Comparison of ENCODE assay signal across 22 cellular contexts in the genomic region with DNA sequence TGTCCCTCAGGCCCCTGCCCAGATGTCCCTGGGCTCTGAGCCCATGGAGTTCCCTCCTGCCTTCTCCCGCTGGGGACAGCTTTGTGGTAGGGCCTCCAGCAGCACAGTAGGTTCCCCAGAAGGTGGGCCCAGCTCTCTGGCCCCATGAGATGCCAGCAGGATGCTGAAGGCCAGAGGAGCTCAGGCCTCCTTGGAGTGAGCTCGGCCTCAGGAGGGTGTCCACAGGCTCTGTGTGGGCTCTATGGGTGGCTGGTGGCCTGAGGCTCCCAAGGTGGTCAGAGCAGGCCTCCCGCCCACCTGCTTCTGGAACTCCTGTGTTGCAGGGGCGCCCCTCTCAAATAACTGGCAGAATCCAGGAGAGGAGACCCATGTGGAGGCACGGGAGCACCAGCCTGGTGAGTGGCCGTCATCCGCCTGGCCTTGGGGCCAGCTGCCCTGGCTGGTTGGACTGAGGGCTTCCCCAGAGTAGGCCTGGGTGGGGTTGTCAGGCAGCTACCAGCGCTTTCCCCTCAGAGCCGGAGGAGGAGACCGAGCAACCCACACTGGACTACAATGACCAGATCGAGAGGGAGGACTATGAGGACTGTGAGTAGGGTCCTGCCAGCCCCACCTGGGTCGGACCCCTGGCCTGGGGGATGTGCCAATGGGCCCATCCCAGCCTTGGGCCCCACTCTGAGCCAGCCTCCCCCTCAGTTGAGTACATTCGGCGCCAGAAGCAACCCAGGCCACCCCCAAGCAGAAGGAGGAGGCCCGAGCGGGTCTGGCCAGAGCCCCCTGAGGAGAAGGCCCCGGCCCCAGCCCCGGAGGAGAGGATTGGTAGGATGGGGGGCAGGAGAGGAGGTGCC. TPM values are rescaled to one million over a fixed set of nuclear protein-coding genes. Genes with fewer than 3 reads are reported as not detected.
DNase-seq lines count a peak whose midpoint lies in the region; ATAC-seq and TF ChIP-seq lines count a peak whose summit lies in the region.
"Had no signal": no experiment of that assay in that cellular context is flagged by ENCODE, and none has a peak within 500 bp of the region (broad histone marks: within the 10 kb centered on the region; RNA-seq: fewer than 3 reads in every experiment).

No MANE protein-coding gene starts in this region.

- peak overlapping the region; percentile 89 for H3K9ac ChIP-seq in BLaER1

- H3K36me3 ChIP-seq in BLaER1: peaks cover 71% of the 10 kb centered on the region
- no peaks in the 10 kb centered on the region for H3K36me3 ChIP-seq in ovary
- H3K36me3 ChIP-seq: pancreas had no signal

- WGBS in ovary, 3 donors: 66 to 70% (median 67%) methylated on average over 16 to 18 of the region's 18 CpGs

- peaks cover 77% of the 10 kb centered on the region for H4K20me1 ChIP-seq in BLaER1

- peak overlapping the region; percentile 98 for H3K4me2 ChIP-seq in BLaER1

- peak overlapping the region; percentile 90 for H3K27ac ChIP-seq in BLaER1
- H3K27ac ChIP-seq in caudate nucleus (ENCODE audit: low read depth, low read length): peak overlapping the region; percentile 71
- H3K27ac ChIP-seq in ovary: peak overlapping the region; percentile 52 to 89
- H3K27ac ChIP-seq: pancreas, SJCRH30 had no signal

- TF ChIP-seq EP300 in ovary (IDR thresholded peaks at IDR 0.05): no peak

- TF ChIP-seq POLR2A in ovary (IDR thresholded peaks at IDR 0.05): no peak

- no peak for TF ChIP-seq CTCF in ovary (IDR thresholded peaks at IDR 0.05)

- H3K4me3 ChIP-seq in BLaER1: peak overlapping the region; percentile 81
- H3K4me3 ChIP-seq in ovary: no peak overlapping the region
- H3K4me3 ChIP-seq: pancreas, SJCRH30 had no signal

- ATAC-seq in GM21786 (IDR thresholded peaks at IDR 0.05; ENCODE audit: unreplicated experiment): no peak
- ATAC-seq: activated CD4-positive, alpha-beta T cell treated with anti-CD3 and anti-CD28 coated beads for 36 hours; esophagus mucosa; pancreas; stimulated activated memory B cell treated with anti-CD40 and anti-IgM and Interleukin-4, amounts not matched to agents 10 μg/mL and 1 μg/mL and 100 μg/mL, for 72 hours had no signal

- H3K4me1 ChIP-seq in BLaER1 (peaks cover 54% of the 10 kb centered on the region), ovary (ENCODE audit: insufficient read depth) (peaks cover 16% of the 10 kb centered on the region)
- H3K4me1 ChIP-seq: pancreas had no signal

- DNase-seq in caudate nucleus (lab: John Stamatoyannopoulos, UW): no peak
- no peak for DNase-seq in ovary
- no peak for DNase-seq in mucosa of gallbladder (ENCODE audit: low spot score)
- no peak for DNase-seq in activated effector memory CD4-positive, alpha-beta T cell treated with Interleukin-2 at 50 U/mL for 16 hours
- DNase-seq: activated CD4-positive, alpha-beta T cell treated with anti-CD3 and anti-CD28 coated beads for 36 hours; activated CD8-positive, alpha-beta memory T cell treated with anti-CD3 and anti-CD28 coated beads, Interleukin-2, amount 50 U/mL, for 4 hours; activated naive CD4-positive, alpha-beta T cell; dermis blood vessel endothelial cell; GDM1; NCI-H1694 treated with DMSO at 0.1 percent for 48 hours; SJCRH30; small intestine; T-helper 9 cell had no signal

- H3K27me3 ChIP-seq in BLaER1: no peaks in the 10 kb centered on the region
- H3K27me3 ChIP-seq in ovary: no peaks in the 10 kb centered on the region
- H3K27me3 ChIP-seq: pancreas, SJCRH30 had no signal

- intact Hi-C loops in ovary (cut with DNase I): loop anchor here in 1 of 4 donors (5.0 kb wide), 1 partner anchor 35 kb away; no protein-coding TSS in a partner anchor

- H3K9me3 ChIP-seq in BLaER1: no peaks in the 10 kb centered on the region
- H3K9me3 ChIP-seq in ovary: no peaks in the 10 kb centered on the region
- H3K9me3 ChIP-seq: pancreas, SJCRH30 had no signal

RNA-seq across cellular contexts. Expression of a gene that starts 3.2 kb away (rescaled TPM):
- total RNA-seq in ovary (100 to 1,000 TPM; 137 to 563 (median 327) TPM), mucosa of gallbladder (107 TPM)
- 100 to 1,000 TPM; 240 to 283 TPM for polyA plus RNA-seq in ovary
- total RNA-seq: HT-29, M059J, NCI-H460 had no signal

RNA-seq across cellular contexts. Expression of a gene that starts 16.0 kb away (rescaled TPM):
- 100 to 1,000 TPM in 2 of 7 donors, 10 to 100 TPM in 5; 42.4 to 118 (median 76.9) TPM for total RNA-seq in ovary
- 10 to 100 TPM; 35.3 to 63.5 TPM for polyA plus RNA-seq in ovary
- total RNA-seq in mucosa of gallbladder: 81.6 TPM

RNA-seq across cellular contexts. Expression of a gene that starts 25.0 kb away (rescaled TPM):
- 10 to 100 TPM; 20.9 to 37.3 (median 30.2) TPM for total RNA-seq in ovary
- polyA plus RNA-seq in ovary: 10 to 100 TPM in 1 of 2 donors, 1 to 10 TPM in 1; 5.1 to 24.7 TPM
- total RNA-seq in mucosa of gallbladder: 44.1 TPM

RNA-seq across cellular contexts. Expression of a gene that starts 33.8 kb away (rescaled TPM):
- 1 to 10 TPM in 3 of 7 donors, under 1 TPM in 1, not detected in 3; 0.46 to 2.0 (median 1.6) TPM for total RNA-seq in ovary
- 1 to 10 TPM in 1 of 2 donors, under 1 TPM in 1; 0.35 to 1.5 TPM for polyA plus RNA-seq in ovary
- not detected for total RNA-seq in mucosa of gallbladder
- total RNA-seq: activated CD4-positive, alpha-beta T cell treated with anti-CD3 and anti-CD28 coated beads for 36 hours; dermis blood vessel endothelial cell; esophagus mucosa; HT-29; M059J; NCI-H460; SJCRH30 had no signal

RNA-seq across cellular contexts. Expression of a gene that starts 42.0 kb away (rescaled TPM):
- total RNA-seq in ovary: 1 to 10 TPM in 4 of 7 donors, under 1 TPM in 1, not detected in 2; 0.72 to 3.2 (median 1.9) TPM
- polyA plus RNA-seq in ovary: 1 to 10 TPM in 1 of 2 donors, under 1 TPM in 1; 0.40 to 1.7 TPM
- 12.9 TPM for total RNA-seq in mucosa of gallbladder
- total RNA-seq: activated CD4-positive, alpha-beta T cell treated with anti-CD3 and anti-CD28 coated beads for 36 hours; kidney epithelial cell; NCI-H460; SJCRH30 had no signal
